In the genomic region with DNA sequence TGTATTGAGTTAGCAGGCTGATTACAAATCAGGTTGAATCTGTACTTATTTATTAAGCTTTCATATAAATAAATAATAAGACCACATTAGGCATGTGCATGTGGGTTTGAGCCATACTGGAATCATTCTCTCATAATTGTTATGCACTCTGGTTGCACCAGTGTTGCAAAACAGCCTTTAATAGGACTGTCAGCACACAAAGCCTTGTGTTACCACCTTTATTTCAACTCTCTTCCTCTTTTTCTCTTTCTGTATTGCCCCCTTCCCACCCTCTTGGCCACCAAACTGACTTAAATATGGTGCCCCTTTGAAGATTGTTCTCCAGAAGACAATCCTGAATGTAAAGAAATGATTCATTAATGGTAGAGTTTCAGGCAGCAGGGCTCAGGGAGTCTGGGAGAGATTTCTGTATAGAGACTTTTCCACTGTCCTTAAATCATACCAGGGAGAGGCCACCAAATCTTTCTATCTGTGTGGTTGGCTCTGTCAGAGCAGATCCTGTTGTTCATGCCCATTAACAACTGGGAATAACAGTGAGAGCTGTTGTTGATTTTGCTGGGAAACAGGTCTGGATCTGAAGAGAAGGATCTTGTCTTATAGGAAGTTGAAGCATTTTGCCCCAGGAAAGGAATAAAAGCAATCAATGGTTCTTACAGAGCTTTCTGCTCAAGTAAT, we compare ENCODE assay signal across 19 cellular contexts.
"Had no signal": no experiment of that assay in that cellular context is flagged by ENCODE, and none has a peak within 500 bp of the region (broad histone marks: within the 10 kb centered on the region; RNA-seq: fewer than 3 reads in every experiment).

No MANE protein-coding gene starts in this region.

- H3K4me1 ChIP-seq: ascending aorta, left lung, right atrium auricular region, tibial artery had no signal

- H3K9me3 ChIP-seq: ascending aorta, left lung, mucosa of descending colon, right atrium auricular region, tibial artery had no signal

- FAIRE-seq: keratinocyte, urothelium cell line had no signal

- H3K4me3 Mint-ChIP-seq: activated naive CD4-positive, alpha-beta T cell treated with anti-CD3 and anti-CD28 coated beads for 36 hours; activated naive CD8-positive, alpha-beta T cell treated with anti-CD3 and anti-CD28 coated beads, Interleukin-2, amount 50 U/mL, for 24 hours; effector memory CD8-positive, alpha-beta T cell; memory B cell; naive thymus-derived CD4-positive, alpha-beta T cell; stimulated activated memory B cell treated with anti-CD40 and anti-IgM and Interleukin-4, amounts not matched to agents 10 μg/mL and 1 μg/mL and 100 μg/mL, for 72 hours had no signal

- H3K27ac Mint-ChIP-seq: activated naive CD4-positive, alpha-beta T cell treated with anti-CD3 and anti-CD28 coated beads for 36 hours; activated naive CD8-positive, alpha-beta T cell treated with anti-CD3 and anti-CD28 coated beads, Interleukin-2, amount 50 U/mL, for 24 hours; activated T-helper 2 cell treated with anti-CD3 and anti-CD28 coated beads, Interferon-gamma antibody, Interleukin-2, Interleukin-4, amounts not matched to agents 10 μg/mL and 5 μg/mL and 100 μg/mL, durations not matched to agents 14 hours and 24 hours and 36 hours; effector memory CD8-positive, alpha-beta T cell; memory B cell; naive thymus-derived CD4-positive, alpha-beta T cell; stimulated activated memory B cell treated with anti-CD40 and anti-IgM and Interleukin-4, amounts not matched to agents 10 μg/mL and 1 μg/mL and 100 μg/mL, for 72 hours had no signal

- DNase-seq: activated CD4-positive, alpha-beta T cell treated with anti-CD3 and anti-CD28 coated beads, Interleukin-2, amount 50 U/mL, for 4 hours; activated naive CD4-positive, alpha-beta T cell treated with anti-CD3 and anti-CD28 coated beads for 36 hours; activated naive CD8-positive, alpha-beta T cell treated with anti-CD3 and anti-CD28 coated beads, Interleukin-2, amount 50 U/mL, for 24 hours; dermis blood vessel endothelial cell; effector memory CD8-positive, alpha-beta T cell; left lung; mucosa of descending colon; naive thymus-derived CD4-positive, alpha-beta T cell; posterior cingulate gyrus; stimulated activated CD4-positive, alpha-beta T cell treated with anti-CD3 and anti-CD28 coated beads, Interleukin-2, amount 100 ng/mL, for 48 hours; tibial artery had no signal

- H3K9me3 Mint-ChIP-seq: activated naive CD4-positive, alpha-beta T cell treated with anti-CD3 and anti-CD28 coated beads for 36 hours; activated naive CD8-positive, alpha-beta T cell treated with anti-CD3 and anti-CD28 coated beads, Interleukin-2, amount 50 U/mL, for 24 hours; activated T-helper 2 cell treated with anti-CD3 and anti-CD28 coated beads, Interferon-gamma antibody, Interleukin-2, Interleukin-4, amounts not matched to agents 10 μg/mL and 5 μg/mL and 100 μg/mL, durations not matched to agents 14 hours and 24 hours and 36 hours; effector memory CD8-positive, alpha-beta T cell; memory B cell; stimulated activated memory B cell treated with anti-CD40 and anti-IgM and Interleukin-4, amounts not matched to agents 10 μg/mL and 1 μg/mL and 100 μg/mL, for 72 hours had no signal

- ATAC-seq: activated CD4-positive, CD25-positive, alpha-beta regulatory T cell treated with anti-CD3 and anti-CD28 coated beads, Interleukin-2, amount 50 U/mL, for 24 hours; activated naive CD8-positive, alpha-beta T cell treated with anti-CD3 and anti-CD28 coated beads, Interleukin-2, amount 50 U/mL, for 24 hours; effector memory CD8-positive, alpha-beta T cell; left lung; naive thymus-derived CD4-positive, alpha-beta T cell; stimulated activated memory B cell treated with anti-CD40 and anti-IgM and Interleukin-4, amounts not matched to agents 10 μg/mL and 1 μg/mL and 100 μg/mL, for 72 hours had no signal

- H3K4me3 ChIP-seq: ascending aorta, left lung, mucosa of descending colon, right atrium auricular region, tibial artery had no signal

- H3K27me3 ChIP-seq: ascending aorta, left lung, right atrium auricular region, tibial artery had no signal

- H3K4me1 Mint-ChIP-seq: activated naive CD8-positive, alpha-beta T cell treated with anti-CD3 and anti-CD28 coated beads, Interleukin-2, amount 50 U/mL, for 24 hours; memory B cell; naive thymus-derived CD4-positive, alpha-beta T cell; stimulated activated memory B cell treated with anti-CD40 and anti-IgM and Interleukin-4, amounts not matched to agents 10 μg/mL and 1 μg/mL and 100 μg/mL, for 72 hours had no signal

- H3K36me3 Mint-ChIP-seq: memory B cell; naive thymus-derived CD4-positive, alpha-beta T cell; stimulated activated memory B cell treated with anti-CD40 and anti-IgM and Interleukin-4, amounts not matched to agents 10 μg/mL and 1 μg/mL and 100 μg/mL, for 72 hours had no signal

- H3K27me3 Mint-ChIP-seq: effector memory CD8-positive, alpha-beta T cell; stimulated activated memory B cell treated with anti-CD40 and anti-IgM and Interleukin-4, amounts not matched to agents 10 μg/mL and 1 μg/mL and 100 μg/mL, for 72 hours had no signal

- H3K27ac ChIP-seq: ascending aorta, left lung, right atrium auricular region, tibial artery had no signal

- H3K36me3 ChIP-seq: ascending aorta, left lung, right atrium auricular region, tibial artery had no signal
